Comparison of ENCODE assay signal across 19 cellular contexts in genomic region chr1:52204696-52205095, GRCh38.
A peak's percentile ranks its signal among the peaks of the same experiment; 100 is the strongest.
DNase-seq lines count a peak whose midpoint lies in the region; FAIRE-seq and TF ChIP-seq lines count a peak whose summit lies in the region.
"Had no signal": no experiment of that assay in that cellular context is flagged by ENCODE, and none has a peak within 500 bp of the region (broad histone marks: within the 10 kb centered on the region; RNA-seq: fewer than 3 reads in every experiment).

No MANE protein-coding gene starts in this region.

- CTCF ChIA-PET in GM10248 (lab: Yijun Ruan, JAX) = interaction anchor here (0.6 kb wide), 1 partner anchor 412 kb away, joined by 3 read pairs; no protein-coding TSS in a partner anchor

- no peak for TF ChIP-seq POLR2A in NB4 (IDR thresholded peaks at IDR 0.05; ENCODE audit: extremely low read depth, insufficient read length)

- peak overlapping the region in 7 of 11 experiments; percentile 28 to 65 (median 60); a peak in 13 of 22 replicates for H3K27ac ChIP-seq in BLaER1 treated with 17β-estradiol and CSF1 and Interleukin-3, amounts not matched to agents 10 nM and 100 nM
- H3K27ac ChIP-seq: GM23248, HL-60, RWPE1, SJCRH30 had no signal

- H3K27me3 ChIP-seq in BLaER1 treated with 17β-estradiol and CSF1 and Interleukin-3, amounts not matched to agents 10 nM and 100 nM = no peaks in the 10 kb centered on the region
- H3K27me3 ChIP-seq: SJCRH30 had no signal

- FAIRE-seq in D721Med (lab: Jason Lieb, UNC) (no peak), frontal cortex (lab: Jason Lieb, UNC) (no peak)
- FAIRE-seq: GM19239 had no signal

- 0 out of 22 replicates have a peak overlapping the region, but pooled peaks of 1 of the 11 experiments have one; percentile 16 for H3K9ac ChIP-seq in BLaER1 treated with 17β-estradiol and CSF1 and Interleukin-3, amounts not matched to agents 10 nM and 100 nM
- H3K9ac ChIP-seq: GM23248 had no signal

- peaks cover 16 to 24% (median 18%) of the 10 kb centered on the region in 11 experiments for H3K9me3 ChIP-seq in BLaER1 treated with 17β-estradiol and CSF1 and Interleukin-3, amounts not matched to agents 10 nM and 100 nM (replicated peaks in 1 of 11)
- H3K9me3 ChIP-seq: SJCRH30 had no signal

- H3K36me3 ChIP-seq in BLaER1 treated with 17β-estradiol and CSF1 and Interleukin-3, amounts not matched to agents 10 nM and 100 nM = peaks cover 0 to 15% (median 7%) of the 10 kb centered on the region in 11 experiments; a peak in 15 of 22 replicates
- H3K36me3 ChIP-seq: SJCRH30 had no signal

- no peak for TF ChIP-seq CTCF in GM10248 (IDR thresholded peaks at IDR 0.05; ENCODE audit: control extremely low read depth, extremely low read depth, low read depth, missing control alignments)
- TF ChIP-seq CTCF in NB4 (IDR thresholded peaks at IDR 0.05; ENCODE audit: low read depth, low read length) = no peak
- no peak for TF ChIP-seq CTCF in choroid plexus epithelial cell (conservative IDR thresholded peaks at IDR 0.05; ENCODE audit: low read depth, low read length)
- TF ChIP-seq CTCF in D721Med (IDR thresholded peaks at IDR 0.05; ENCODE audit: insufficient read depth, missing control alignments) = no peak

- DNase-seq in GM10248 (ENCODE audit: extremely low spot score) (peak; percentile 18), NB4 (ENCODE audit: low read depth) (peak; percentile 4), choroid plexus epithelial cell (ENCODE audit: low read depth) (peak; percentile 12), D721Med (ENCODE audit: insufficient read length, low spot score) (no peak), frontal cortex (ENCODE audit: low spot score in 2 of 2) (no peak), NCI-H510A treated with DMSO at 0.1 percent for 48 hours (lab: John Stamatoyannopoulos, UW) (no peak), activated gamma-delta T cell treated with Interleukin-2 at 50 U/mL for 16 hours (no peak)
- DNase-seq: AML-193; CD4-positive, alpha-beta T cell; GM23248; NCI-H1105 treated with DMSO at 0.1 percent for 48 hours; NCI-H1930; NCI-H2171 treated with DMSO at 0.1 percent for 48 hours; NCI-H524; SJCRH30 had no signal

- H3K4me1 ChIP-seq in BLaER1 treated with 17β-estradiol and CSF1 and Interleukin-3, amounts not matched to agents 10 nM and 100 nM = peaks cover 11 to 19% (median 16%) of the 10 kb centered on the region in 10 experiments
- H3K4me1 ChIP-seq: SJCRH30 had no signal

- POLR2A ChIA-PET in GM10248 (lab: Yijun Ruan, JAX) = no interaction called here

- no peak overlapping the region for H3K4me3 ChIP-seq in BLaER1 treated with 17β-estradiol and CSF1 and Interleukin-3, amounts not matched to agents 10 nM and 100 nM
- H3K4me3 ChIP-seq in NB4 (ENCODE audit: low read depth, low read length) (no peak overlapping the region), choroid plexus epithelial cell (ENCODE audit: low read depth, low read length) (no peak overlapping the region)
- H3K4me3 ChIP-seq: GM23248, SJCRH30 had no signal

- peak overlapping the region; percentile 15 to 81 (median 59); a peak in 21 of 22 replicates for H3K4me2 ChIP-seq in BLaER1 treated with 17β-estradiol and CSF1 and Interleukin-3, amounts not matched to agents 10 nM and 100 nM

- peaks cover 0 to 21% (median 0%) of the 10 kb centered on the region in 11 experiments; a peak in 5 of 22 replicates for H4K20me1 ChIP-seq in BLaER1 treated with 17β-estradiol and CSF1 and Interleukin-3, amounts not matched to agents 10 nM and 100 nM

Comparison
In these comparisons a context has a peak if more than half of its experiments do, and no peak if none do; other contexts are left out.
1. DNase-seq: peak in GM10248 (single experiment), NB4 (single experiment) and choroid plexus epithelial cell (single experiment); none in D721Med (single experiment), frontal cortex (0 of 2), NCI-H510A treated with DMSO at 0.1 percent for 48 hours (single experiment) and activated gamma-delta T cell treated with Interleukin-2 at 50 U/mL for 16 hours (single experiment).